Comparison of ENCODE assay signal across 35 cellular contexts in the genomic region with DNA sequence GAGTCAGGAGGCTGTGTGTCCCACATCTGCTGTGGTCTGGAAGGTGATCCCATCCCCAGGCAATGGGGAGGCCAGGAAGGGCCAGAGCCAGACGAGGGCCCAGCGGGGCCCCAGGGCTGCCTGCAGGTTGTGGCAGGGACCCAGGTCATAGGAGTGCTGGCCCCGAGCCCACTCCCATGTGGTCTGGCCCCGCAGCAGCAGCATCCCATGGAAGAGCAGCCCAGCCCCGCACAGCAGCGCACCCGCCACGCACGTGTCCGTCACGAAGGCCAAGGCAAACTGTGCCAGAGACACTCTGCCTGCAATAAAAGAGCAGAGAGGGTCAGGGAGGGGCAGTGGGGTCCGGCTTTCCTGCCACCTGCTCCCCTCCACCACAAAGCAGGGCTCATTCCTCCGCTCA. TPM values are rescaled to one million over a fixed set of nuclear protein-coding genes. Genes with fewer than 3 reads are reported as not detected.
"Had no signal": no experiment of that assay in that cellular context is flagged by ENCODE, and none has a peak within 500 bp of the region (broad histone marks: within the 10 kb centered on the region; RNA-seq: fewer than 3 reads in every experiment).

No MANE protein-coding gene starts in this region.

- H3K27ac ChIP-seq: adrenal gland, body of pancreas, breast epithelium, PC-9, SJSA1 had no signal

- H3K4me1 ChIP-seq: breast epithelium, SJSA1 had no signal

- H3K4me3 Mint-ChIP-seq: activated B cell treated with CpG ODN at 0.5 μM for 24 hours; activated CD4-positive, alpha-beta memory T cell treated with anti-CD3 and anti-CD28 coated beads for 36 hours; activated naive CD4-positive, alpha-beta T cell treated with anti-CD3 and anti-CD28 coated beads for 36 hours; activated T-cell treated with anti-CD3 and anti-CD28 coated beads, Interleukin-2, amount 50 U/mL, for 4 hours; activated T-helper 1 cell treated with anti-CD3 and anti-CD28 coated beads, Interleukin-12 subunit alpha, Interleukin-12 subunit beta, Interleukin-2, Interleukin-4 antibody, amounts not matched to agents 30 ng/mL and 10 ng/mL and 1 ng/mL, durations not matched to agents 14 hours and 24 hours and 36 hours; T-helper 1 cell treated with Interleukin-12 subunit alpha and Interleukin-12 subunit beta and Interleukin-4 antibody, amounts not matched to agents 30 μg/mL and 1 μg/mL, for 36 hours; T-helper 2 cell treated with Interferon-gamma antibody and Interleukin-4, amounts not matched to agents 5 μg/mL and 100 μg/mL, for 36 hours had no signal

- H3K27me3 Mint-ChIP-seq: activated B cell treated with CpG ODN at 0.5 μM for 24 hours; activated CD4-positive, alpha-beta memory T cell treated with anti-CD3 and anti-CD28 coated beads for 36 hours had no signal

- H2AFZ ChIP-seq: PC-9 had no signal

- H3K27ac Mint-ChIP-seq: activated B cell treated with CpG ODN at 0.5 μM for 24 hours; activated CD4-positive, alpha-beta memory T cell treated with anti-CD3 and anti-CD28 coated beads for 36 hours; activated naive CD4-positive, alpha-beta T cell treated with anti-CD3 and anti-CD28 coated beads for 36 hours; activated T-helper 1 cell treated with anti-CD3 and anti-CD28 coated beads, Interleukin-12 subunit alpha, Interleukin-12 subunit beta, Interleukin-2, Interleukin-4 antibody, amounts not matched to agents 30 ng/mL and 10 ng/mL and 1 ng/mL, durations not matched to agents 14 hours and 24 hours and 36 hours; T-helper 1 cell treated with Interleukin-12 subunit alpha and Interleukin-12 subunit beta and Interleukin-4 antibody, amounts not matched to agents 30 μg/mL and 1 μg/mL, for 36 hours; T-helper 2 cell treated with Interferon-gamma antibody and Interleukin-4, amounts not matched to agents 5 μg/mL and 100 μg/mL, for 36 hours had no signal

- H3K27me3 ChIP-seq: adrenal gland, body of pancreas, breast epithelium, SJSA1 had no signal

- FAIRE-seq: astrocyte, TTC549 had no signal

- H3K9me3 Mint-ChIP-seq: activated B cell treated with CpG ODN at 0.5 μM for 24 hours; activated CD4-positive, alpha-beta memory T cell treated with anti-CD3 and anti-CD28 coated beads for 36 hours; activated naive CD4-positive, alpha-beta T cell treated with anti-CD3 and anti-CD28 coated beads for 36 hours; activated naive CD4-positive, alpha-beta T cell treated with anti-CD3 and anti-CD28 coated beads, Interleukin-2, amount 50 U/mL, for 72 hours; activated T-cell treated with anti-CD3 and anti-CD28 coated beads, Interleukin-2, amount 50 U/mL, for 4 hours; activated T-helper 1 cell treated with anti-CD3 and anti-CD28 coated beads, Interleukin-12 subunit alpha, Interleukin-12 subunit beta, Interleukin-2, Interleukin-4 antibody, amounts not matched to agents 30 ng/mL and 10 ng/mL and 1 ng/mL, durations not matched to agents 14 hours and 24 hours and 36 hours; T-helper 1 cell treated with Interleukin-12 subunit alpha and Interleukin-12 subunit beta and Interleukin-4 antibody, amounts not matched to agents 30 μg/mL and 1 μg/mL, for 36 hours; T-helper 2 cell treated with Interferon-gamma antibody and Interleukin-4, amounts not matched to agents 5 μg/mL and 100 μg/mL, for 36 hours had no signal

- H3K9me3 ChIP-seq: adrenal gland, body of pancreas, breast epithelium, SJSA1, SK-N-SH had no signal

- ATAC-seq: activated naive CD4-positive, alpha-beta T cell treated with anti-CD3 and anti-CD28 coated beads, Interleukin-2, amount 50 U/mL, for 72 hours; activated T-cell treated with anti-CD3 and anti-CD28 coated beads, Interleukin-2, amount 50 U/mL, for 4 hours; body of pancreas had no signal

- DNase-seq: activated B cell treated with CpG ODN at 0.5 μM for 24 hours; activated CD4-positive, alpha-beta memory T cell treated with anti-CD3 and anti-CD28 coated beads for 36 hours; activated CD4-positive, alpha-beta T cell treated with anti-CD3 and anti-CD28 coated beads for 4 hours; activated CD4-positive, alpha-beta T cell treated with anti-CD3 and anti-CD28 coated beads, Interleukin-2, amount 50 U/mL, for 1 hour; activated CD4-positive, CD25-positive, alpha-beta regulatory T cell treated with anti-CD3 and anti-CD28 coated beads, Interleukin-2, amount 50 U/mL, for 72 hours; activated CD8-positive, alpha-beta memory T cell treated with anti-CD3 and anti-CD28 coated beads, Interleukin-2, amount 50 U/mL, for 4 hours; activated gamma-delta T cell treated with Interleukin-2 at 50 U/mL for 16 hours; activated naive CD4-positive, alpha-beta T cell treated with anti-CD3 and anti-CD28 coated beads for 36 hours; activated T-cell treated with anti-CD3 and anti-CD28 coated beads for 4 hours; activated T-cell treated with anti-CD3 and anti-CD28 coated beads, Interleukin-2, amount 50 U/mL, for 4 hours; adrenal gland; body of pancreas; NCI-H1105; NCI-H1436 treated with DMSO at 0.1 percent for 48 hours; NCI-H187; NCI-H2029 treated with DMSO at 0.1 percent for 48 hours; NCI-H2107; NCI-H2171; NCI-H510A; NCI-H526; NCI-H748 treated with DMSO at 0.1 percent for 48 hours; NK-92 treated with Interleukin-12 subunit alpha and Interleukin-12 subunit beta, amount 100 ng/mL, for 24 hours; PC-9; SHP77 treated with DMSO at 0.1 percent for 48 hours; SK-N-SH had no signal

- H3K4me2 ChIP-seq: PC-9, SK-N-SH had no signal

- H3K4me3 ChIP-seq: adrenal gland, body of pancreas, breast epithelium, PC-9, SJSA1 had no signal

- H3K36me3 Mint-ChIP-seq: activated naive CD4-positive, alpha-beta T cell treated with anti-CD3 and anti-CD28 coated beads, Interleukin-2, amount 50 U/mL, for 72 hours had no signal

- H3K36me3 ChIP-seq: breast epithelium had no signal

RNA-seq across cellular contexts. Expression of gene ACTN3, which starts 7.2 kb away (rescaled TPM):
- total RNA-seq: activated B cell treated with CpG ODN at 0.5 μM for 24 hours, astrocyte, body of pancreas, MCF 10A, PC-9, SJSA1 had no signal

RNA-seq across cellular contexts. Expression of gene CTSF, which starts 28.9 kb away (rescaled TPM):
- total RNA-seq: OCI-LY7 had no signal

RNA-seq across cellular contexts. Expression of gene CCDC87, which starts 53.3 kb away (rescaled TPM):
- total RNA-seq: MCF 10A had no signal
